Comparison of ENCODE assay signal across 8 cellular contexts in genomic region chr14:49598182-49598478, GRCh38. TPM values are rescaled to one million over a fixed set of nuclear protein-coding genes. Genes with fewer than 3 reads are reported as not detected.
DNase-seq lines count a peak whose midpoint lies in the region; ATAC-seq and TF ChIP-seq lines count a peak whose summit lies in the region.

No MANE protein-coding gene starts in this region.

- peak overlapping the region; percentile 78 for H2AFZ ChIP-seq in DND-41 (ENCODE audit: low read depth, low read length)

- peaks cover 59% of the 10 kb centered on the region for H3K79me2 ChIP-seq in DND-41 (ENCODE audit: insufficient read depth, low read length)

- H3K27me3 ChIP-seq in DND-41 (ENCODE audit: insufficient read depth, low read length, poor library complexity) (no peaks in the 10 kb centered on the region), HUES64 (ENCODE audit: insufficient read depth, low read length) (peaks cover 2% of the 10 kb centered on the region; the same call in 1 of the 2 replicates), upper lobe of right lung (no peaks in the 10 kb centered on the region)

- peaks cover 13% of the 10 kb centered on the region; the same call in 1 of the 2 replicates for H4K20me1 ChIP-seq in DND-41 (ENCODE audit: insufficient read depth, low read length)

- peak overlapping the region; percentile 97 for H3K27ac ChIP-seq in DND-41 (ENCODE audit: low read length)
- peak overlapping the region; percentile 95 for H3K27ac ChIP-seq in HUES64 (ENCODE audit: low read depth, low read length)
- peak overlapping the region; percentile 98 for H3K27ac ChIP-seq in upper lobe of right lung

- H3K4me1 ChIP-seq in DND-41 (ENCODE audit: insufficient read depth, low read length) (peaks cover 36% of the 10 kb centered on the region), HUES64 (ENCODE audit: insufficient read depth, low read length) (no peaks in the 10 kb centered on the region), upper lobe of right lung (peaks cover 26% of the 10 kb centered on the region)

- POLR2A ChIA-PET in GM10248 (lab: Yijun Ruan, JAX) = interaction anchor here (1.0 to 1.7 kb wide), 3 partner anchors 12 to 265 kb away, joined by 6 to 11 read pairs (median 11); partner anchors contain the start of genes MGAT2, RPL36AL and RPS29

- CTCF ChIA-PET in GM10248 (lab: Yijun Ruan, JAX) = interaction anchor here (0.9 to 3.1 kb wide), 3 partner anchors 12 to 136 kb away, joined by 3 to 44 read pairs (median 9); partner anchors contain the start of genes MGAT2, RPL36AL and RPS29

- WGBS in HUES64 = 0% methylated on average over 15 of the region's 15 CpGs

- H3K4me3 ChIP-seq in DND-41 (ENCODE audit: low read depth in 1 of 2, low read length in 2 of 2) = peak overlapping the region; percentile 75 to 99
- peak overlapping the region; percentile 69 for H3K4me3 ChIP-seq in HUES64 (ENCODE audit: low read length)
- peak overlapping the region; percentile 96 to 98 for H3K4me3 ChIP-seq in cardiac fibroblast (replicated peaks in 1 of 2; ENCODE audit: low read depth in 2 of 2, low read length in 2 of 2)
- peak overlapping the region; percentile 90 for H3K4me3 ChIP-seq in upper lobe of right lung

- ATAC-seq in DND-41 (ENCODE audit: insufficient read depth, low read depth) (peak; percentile 15; the same call in 2 of the 3 replicates), upper lobe of right lung (peak; percentile 27)

- H3K36me3 ChIP-seq in DND-41 (ENCODE audit: insufficient read depth, low read length) (peaks cover 26% of the 10 kb centered on the region), HUES64 (ENCODE audit: insufficient read depth, low read length) (peaks cover 13% of the 10 kb centered on the region), upper lobe of right lung (no peaks in the 10 kb centered on the region)

- H3K4me2 ChIP-seq in DND-41 (ENCODE audit: insufficient read depth, low read length) = peak overlapping the region; percentile 61

- no peaks in the 10 kb centered on the region for H3K9me3 ChIP-seq in DND-41 (ENCODE audit: insufficient read depth, low read length, severe bottlenecking)
- no peaks in the 10 kb centered on the region for H3K9me3 ChIP-seq in HUES64 (ENCODE audit: insufficient read depth, low read depth, low read length)
- H3K9me3 ChIP-seq in upper lobe of right lung = no peaks in the 10 kb centered on the region

- intact Hi-C loops in upper lobe of right lung (cut with DNase I) = no loop called here

- H3K9ac ChIP-seq in DND-41 (ENCODE audit: low read depth, low read length) = peak overlapping the region; percentile 89
- H3K9ac ChIP-seq in HUES64 (ENCODE audit: low read depth, low read length) = peak overlapping the region; percentile 93

- TF ChIP-seq CTCF in DND-41 (IDR thresholded peaks at IDR 0.05; ENCODE audit: borderline replicate concordance, extremely low read depth, low read length, poor library complexity, severe bottlenecking) = no peak
- TF ChIP-seq CTCF in cardiac fibroblast (IDR thresholded peaks at IDR 0.05; ENCODE audit: low read depth, low read length) = no peak
- TF ChIP-seq CTCF in upper lobe of right lung (IDR thresholded peaks at IDR 0.05) = no peak
- no peak for TF ChIP-seq CTCF in GM10248 (IDR thresholded peaks at IDR 0.05; ENCODE audit: control extremely low read depth, extremely low read depth, low read depth, missing control alignments)

- DNase-seq in DND-41 (no peak), cardiac fibroblast (ENCODE audit: low read depth in 2 of 2) (no peak), medulla oblongata (ENCODE audit: extremely low spot score) (peak; percentile 23), upper lobe of right lung (no peak), GM10248 (ENCODE audit: extremely low spot score) (no peak), Ammon's horn (ENCODE audit: low spot score) (no peak), NOMO-1 treated with DMSO at 0.1 percent for 48 hours (lab: John Stamatoyannopoulos, UW; ENCODE audit: unreplicated experiment) (no peak)

RNA-seq across cellular contexts. Expression of gene LRR1, which starts 0.6 kb away (rescaled TPM):
- polyA plus RNA-seq in HUES64 (2013, experiment 1 of 2) = 37.8 TPM
- 36.8 TPM for polyA plus RNA-seq in HUES64 (2013, experiment 2 of 2)
- 6.0 TPM for total RNA-seq in upper lobe of right lung

RNA-seq across cellular contexts. Expression of gene RPS29, which starts 11.9 kb away (rescaled TPM):
- polyA plus RNA-seq in HUES64 (2013, experiment 1 of 2) = 3,801 TPM
- 3,697 TPM for polyA plus RNA-seq in HUES64 (2013, experiment 2 of 2)
- 1,185 TPM for total RNA-seq in upper lobe of right lung

RNA-seq across cellular contexts. Expression of gene RPL36AL, which starts 22.3 kb away (rescaled TPM):
- polyA plus RNA-seq in HUES64 (2013, experiment 1 of 2) = 228 TPM
- 241 TPM for polyA plus RNA-seq in HUES64 (2013, experiment 2 of 2)
- total RNA-seq in upper lobe of right lung = 157 TPM

RNA-seq across cellular contexts. Expression of gene MGAT2, which starts 22.5 kb away (rescaled TPM):
- 17.7 TPM for polyA plus RNA-seq in HUES64 (2013, experiment 1 of 2)
- 18.4 TPM for polyA plus RNA-seq in HUES64 (2013, experiment 2 of 2)
- total RNA-seq in upper lobe of right lung = 27.1 TPM

RNA-seq across cellular contexts. Expression of gene DNAAF2, which starts 36.9 kb away (rescaled TPM):
- 25.8 TPM for polyA plus RNA-seq in HUES64 (2013, experiment 1 of 2)
- 26.9 TPM for polyA plus RNA-seq in HUES64 (2013, experiment 2 of 2)
- total RNA-seq in upper lobe of right lung = 5.6 TPM
